Comparison of ENCODE assay signal across 1 cellular context in the genomic region with DNA sequence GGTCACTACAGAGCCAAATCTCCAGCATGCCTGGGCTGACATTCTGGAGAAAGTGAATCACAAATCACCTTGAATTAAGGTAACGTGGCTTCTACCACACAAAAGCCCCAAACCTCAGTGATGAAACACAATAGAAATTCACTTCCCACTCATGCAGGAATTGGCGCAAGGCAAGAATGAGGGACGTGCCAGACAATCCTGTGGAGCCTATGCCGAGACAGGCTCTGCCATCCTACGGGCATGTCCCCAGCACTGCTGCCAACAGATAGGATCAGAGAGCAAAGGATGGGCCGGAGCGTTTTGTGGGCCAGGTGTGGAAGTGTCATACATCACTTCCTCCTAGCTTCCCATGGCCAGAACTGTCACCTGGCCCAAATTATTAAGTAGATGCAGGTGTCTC.
TF ChIP-seq lines count a peak whose summit lies in the region.

No MANE protein-coding gene starts in this region.

TF ChIP-seq in K562, 482 proteins besides CTCF, POLR2A, EP300 and RAD21 (continued from another document):
- TF ChIP-seq ZNF318 (IDR thresholded peaks at IDR 0.05; ENCODE audit: borderline replicate concordance in 1 of 2, low read depth in 1 of 2) (no peak), HDAC3 (IDR thresholded peaks at IDR 0.05; ENCODE audit: borderline replicate concordance, partially characterized antibody) (no peak), CREB3 (tag; conservative IDR thresholded peaks at IDR 0.05; ENCODE audit: low read depth) (no peak), TFAP4 (CRISPR knock-in tag; IDR thresholded peaks at IDR 0.05; ENCODE audit: borderline replicate concordance) (no peak)
